In genomic region chr12:68276400-68276930, GRCh38 we compare ENCODE assay signal across 22 cellular contexts. TPM values are rescaled to one million over a fixed set of nuclear protein-coding genes. Genes with fewer than 3 reads are reported as not detected.
A peak's percentile ranks its signal among the peaks of the same experiment; 100 is the strongest.
DNase-seq lines count a peak whose midpoint lies in the region; ATAC-seq and TF ChIP-seq lines count a peak whose summit lies in the region.
"Had no signal": no experiment of that assay in that cellular context is flagged by ENCODE, and none has a peak within 500 bp of the region (broad histone marks: within the 10 kb centered on the region; RNA-seq: fewer than 3 reads in every experiment).

No MANE protein-coding gene starts in this region.

- no peaks in the 10 kb centered on the region for H3K27me3 ChIP-seq in PC-3 (ENCODE audit: low read length)
- H3K27me3 ChIP-seq: BLaER1 treated with 17β-estradiol and CSF1 and Interleukin-3, amounts not matched to agents 10 nM and 100 nM had no signal

- no peak for ATAC-seq in PC-3
- no peak for ATAC-seq in central memory CD8-positive, alpha-beta T cell (replicated peaks; ENCODE audit: extremely low read depth, poor library complexity, severe bottlenecking)
- no peak for ATAC-seq in GM19395 (IDR thresholded peaks at IDR 0.05; ENCODE audit: unreplicated experiment)
- ATAC-seq: HepG2 had no signal

- H3K9ac ChIP-seq in PC-3 (ENCODE audit: low read length) = no peak overlapping the region
- H3K9ac ChIP-seq: BLaER1 treated with 17β-estradiol and CSF1 and Interleukin-3, amounts not matched to agents 10 nM and 100 nM had no signal

- H3K9me2 ChIP-seq in PC-3 (replicated peaks; ENCODE audit: low read length) = no peaks in the 10 kb centered on the region

- H3K27ac Mint-ChIP-seq in central memory CD8-positive, alpha-beta T cell (ENCODE audit: low read depth) = peak overlapping the region; percentile 49

- POLR2A ChIA-PET in PC-3 (lab: Charles Lee; ENCODE audit: unreplicated experiment) = interaction anchor here (0.7 kb wide), 1 partner anchor 10 kb away, joined by 3 read pairs; no protein-coding TSS in a partner anchor

- H3F3A ChIP-seq in PC-3 (ENCODE audit: low read length, unreplicated experiment) = no peaks in the 10 kb centered on the region

- intact Hi-C loops in PC-3 (cut with micrococcal nuclease) = loop anchor here (5.0 kb wide), 1 partner anchor 36 kb away; no protein-coding TSS in a partner anchor

- no peaks in the 10 kb centered on the region for H3K9me3 ChIP-seq in PC-3 (ENCODE audit: low read length)
- H3K9me3 ChIP-seq: BLaER1 treated with 17β-estradiol and CSF1 and Interleukin-3, amounts not matched to agents 10 nM and 100 nM had no signal

- no peaks in the 10 kb centered on the region for H3K36me3 Mint-ChIP-seq in central memory CD8-positive, alpha-beta T cell (ENCODE audit: insufficient read depth)
- H3K36me3 Mint-ChIP-seq: CD8-positive, alpha-beta memory T cell had no signal

- no peak overlapping the region for H3K4me2 ChIP-seq in PC-3 (ENCODE audit: low read length)
- H3K4me2 ChIP-seq: BLaER1 treated with 17β-estradiol and CSF1 and Interleukin-3, amounts not matched to agents 10 nM and 100 nM had no signal

- no peak overlapping the region for H3K4me3 ChIP-seq in PC-3 (ENCODE audit: low read length)
- H3K4me3 ChIP-seq in skeletal muscle cell (ENCODE audit: low read depth, low read length) = no peak overlapping the region
- H3K4me3 ChIP-seq: BLaER1 treated with 17β-estradiol and CSF1 and Interleukin-3, amounts not matched to agents 10 nM and 100 nM had no signal

- DNase-seq in SIG-M5 treated with dmso at 0.1 percent for 504 hours (lab: John Stamatoyannopoulos, UW; ENCODE audit: unreplicated experiment) (peak; percentile 18), SIG-M5 (lab: John Stamatoyannopoulos, UW) (no peak), PC-3 (no peak), skeletal muscle cell (ENCODE audit: low read depth) (peak; percentile 8), dermis blood vessel endothelial cell (no peak), NCI-H526 treated with DMSO at 0.1 percent for 48 hours (lab: John Stamatoyannopoulos, UW) (no peak)
- DNase-seq in central memory CD8-positive, alpha-beta T cell (ENCODE audit: low spot score in 2 of 2) = no peak
- DNase-seq: CD8-positive, alpha-beta memory T cell; DMS79 treated with DMSO at 0.1 percent for 48 hours; H7; NCI-H1092 treated with DMSO at 0.1 percent for 48 hours; NCI-H1694; NCI-H226; NCI-H526; SHP77 treated with DMSO at 0.1 percent for 48 hours had no signal

- CTCF ChIA-PET in PC-3 (lab: Charles Lee) = no interaction called here

- no peaks in the 10 kb centered on the region for H3K9me3 Mint-ChIP-seq in central memory CD8-positive, alpha-beta T cell
- H3K9me3 Mint-ChIP-seq: CD8-positive, alpha-beta memory T cell had no signal

- 0 out of 2 replicates have a peak overlapping the region, but pooled peaks have one; percentile 84 for H3K27ac ChIP-seq in PC-3 (ENCODE audit: low read length)
- H3K27ac ChIP-seq: 22Rv1; BLaER1 treated with 17β-estradiol and CSF1 and Interleukin-3, amounts not matched to agents 10 nM and 100 nM had no signal

- peaks cover 21% of the 10 kb centered on the region for H3K4me1 ChIP-seq in PC-3 (ENCODE audit: insufficient read depth, low read length)
- H3K4me1 ChIP-seq: BLaER1 treated with 17β-estradiol and CSF1 and Interleukin-3, amounts not matched to agents 10 nM and 100 nM had no signal

- no peaks in the 10 kb centered on the region for H4K20me1 ChIP-seq in PC-3 (ENCODE audit: low read length)
- H4K20me1 ChIP-seq: BLaER1 treated with 17β-estradiol and CSF1 and Interleukin-3, amounts not matched to agents 10 nM and 100 nM had no signal

- no peaks in the 10 kb centered on the region for H3K36me3 ChIP-seq in PC-3 (ENCODE audit: low read depth, low read length)
- H3K36me3 ChIP-seq: BLaER1 treated with 17β-estradiol and CSF1 and Interleukin-3, amounts not matched to agents 10 nM and 100 nM had no signal

- H3K4me3 Mint-ChIP-seq in central memory CD8-positive, alpha-beta T cell = no peak overlapping the region
- H3K4me3 Mint-ChIP-seq: CD8-positive, alpha-beta memory T cell had no signal

- no TSS peak for BruUV-seq in PC-3 (replicated peaks; lab: Mats Ljungman, UMichigan)

- TF ChIP-seq CTCF in PC-3 (conservative IDR thresholded peaks at IDR 0.05; ENCODE audit: low read depth, low read length) = no peak

- H2AFZ ChIP-seq in PC-3 (ENCODE audit: low read length) = no peak overlapping the region

- H3K27me3 Mint-ChIP-seq in central memory CD8-positive, alpha-beta T cell = no peaks in the 10 kb centered on the region
- H3K27me3 Mint-ChIP-seq: CD8-positive, alpha-beta memory T cell had no signal

- peaks cover 6% of the 10 kb centered on the region for H3K4me1 Mint-ChIP-seq in central memory CD8-positive, alpha-beta T cell

- H3K79me2 ChIP-seq in PC-3 (ENCODE audit: low read length) = no peaks in the 10 kb centered on the region

RNA-seq across cellular contexts. Expression of gene IL22, which starts 23.1 kb away (rescaled TPM):
- total RNA-seq in PC-3 (2014; rRNA removed) (not detected in 2 replicates), dermis blood vessel endothelial cell (not detected in 2 replicates)
- total RNA-seq: G401, H7, HepG2, MCF 10A, RPMI7951 had no signal

RNA-seq across cellular contexts. Expression of gene IL26, which starts 50.9 kb away (rescaled TPM):
- total RNA-seq in PC-3 (2014; rRNA removed) (not detected in 2 replicates), dermis blood vessel endothelial cell (not detected in 2 replicates)
- total RNA-seq: G401, H7, HepG2, MCF 10A, RPMI7951 had no signal

RNA-seq across cellular contexts. Expression of gene MDM1, which starts 55.7 kb away (rescaled TPM):
- 10.4 and 19.2 TPM in 2 replicates for total RNA-seq in PC-3 (2014; rRNA removed)
- 9.7 and 11.1 TPM in 2 replicates for total RNA-seq in dermis blood vessel endothelial cell

Comparison
In these comparisons a context has a peak if more than half of its experiments do, and no peak if none do; other contexts are left out.
1. DNase-seq: peak in SIG-M5 treated with dmso at 0.1 percent for 504 hours (single experiment) and skeletal muscle cell (single experiment); none in SIG-M5 (single experiment), PC-3 (single experiment), central memory CD8-positive, alpha-beta T cell (0 of 2), dermis blood vessel endothelial cell (single experiment) and NCI-H526 treated with DMSO at 0.1 percent for 48 hours (single experiment).